In the genomic region with DNA sequence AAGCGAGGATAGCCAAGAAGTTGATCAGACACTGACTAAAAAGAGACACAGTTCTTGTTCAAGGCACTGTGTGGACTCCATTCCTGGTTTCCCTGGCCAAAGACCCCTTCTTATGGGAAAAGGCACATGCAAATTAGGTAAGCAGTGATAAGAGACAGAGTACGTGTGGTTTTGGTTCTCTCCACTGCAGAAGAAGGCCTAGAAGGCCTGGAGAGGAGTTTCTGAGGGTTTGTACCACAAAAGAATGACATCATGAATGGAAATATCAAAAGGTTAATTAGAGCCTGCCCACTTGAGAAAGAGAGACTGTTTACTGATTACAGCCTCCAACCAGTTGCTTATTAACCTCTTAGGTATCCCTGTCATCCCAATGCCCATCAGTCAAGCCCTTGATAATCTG, we compare ENCODE assay signal across 16 cellular contexts.
DNase-seq lines count a peak whose midpoint lies in the region; ATAC-seq, FAIRE-seq and TF ChIP-seq lines count a peak whose summit lies in the region.
"Had no signal": no experiment of that assay in that cellular context is flagged by ENCODE, and none has a peak within 500 bp of the region (broad histone marks: within the 10 kb centered on the region; RNA-seq: fewer than 3 reads in every experiment).

No MANE protein-coding gene starts in this region.

- DNase-seq in GM18507 (ENCODE audit: extremely low spot score, insufficient read length, low read depth) (no peak), RKO (ENCODE audit: low spot score) (no peak), heart right ventricle (no peak), mammary epithelial cell (no peak)
- no peak for DNase-seq in activated naive CD4-positive, alpha-beta T cell treated with Interleukin-2 at 50 U/mL for 16 hours
- DNase-seq: activated CD4-positive, alpha-beta T cell treated with anti-CD3 and anti-CD28 coated beads, Interleukin-2, amount 50 U/mL, for 48 hours; C1 segment of cervical spinal cord; effector CD4-positive, alpha-beta T cell; lower lobe of right lung; NK-92 treated with Interleukin-12 subunit alpha and Interleukin-12 subunit beta, amount 100 ng/mL, for 24 hours; stimulated activated CD4-positive, alpha-beta T cell treated with anti-CD3 and anti-CD28 coated beads, Interleukin-2, amount 100 ng/mL, for 48 hours; SW 1271 had no signal

- CTCF ChIA-PET in mammary epithelial cell (lab: Charles Lee; ENCODE audit: low non-redundant PET): no interaction called here

- H3K27ac ChIP-seq in heart right ventricle: no peak overlapping the region
- H3K27ac ChIP-seq in mammary epithelial cell (ENCODE audit: insufficient read depth, low read depth, low read length): no peak overlapping the region
- H3K27ac ChIP-seq: lower lobe of right lung, parathyroid adenoma had no signal

- in situ Hi-C loops in mammary epithelial cell (cut with MboI; ENCODE audit: low sequenced_read_pairs in 2 of 2): no loop called here

- H3K4me2 ChIP-seq in mammary epithelial cell (ENCODE audit: insufficient read depth, low read depth, low read length): no peak overlapping the region

- peaks cover 0 to 1% (median 0%) of the 10 kb centered on the region in 11 donors for H3K9me3 ChIP-seq in heart right ventricle
- H3K9me3 ChIP-seq in mammary epithelial cell (replicated peaks; ENCODE audit: insufficient read depth, low read length): no peaks in the 10 kb centered on the region
- H3K9me3 ChIP-seq: lower lobe of right lung had no signal

- H2AFZ ChIP-seq in mammary epithelial cell (ENCODE audit: low read depth, low read length): no peak overlapping the region
- H2AFZ ChIP-seq: parathyroid adenoma had no signal

- no peak overlapping the region for H3K9ac ChIP-seq in mammary epithelial cell (ENCODE audit: insufficient read depth, low read length)
- H3K9ac ChIP-seq: parathyroid adenoma had no signal

- intact Hi-C loops in heart right ventricle (cut with DNase I): no loop called here
- intact Hi-C loops in mammary epithelial cell (cut with micrococcal nuclease): no loop called here

- H3K27me3 ChIP-seq in heart right ventricle (peaks cover 0 to 6% (median 0%) of the 10 kb centered on the region in 7 donors), mammary epithelial cell (ENCODE audit: insufficient read depth, low read length) (no peaks in the 10 kb centered on the region)

- no peak for TF ChIP-seq CTCF in heart right ventricle (IDR thresholded peaks at IDR 0.05)
- TF ChIP-seq CTCF in mammary epithelial cell (conservative IDR thresholded peaks at IDR 0.05 in 1 of 2, IDR thresholded peaks at IDR 0.05 in 1 of 2; ENCODE audit: extremely low read depth in 1 of 2, insufficient read depth in 1 of 2, low read depth in 1 of 2, low read length in 2 of 2): no peak

- H3K4me1 ChIP-seq in heart right ventricle (no peaks in the 10 kb centered on the region), mammary epithelial cell (ENCODE audit: insufficient read depth, low read length) (no peaks in the 10 kb centered on the region)
- H3K4me1 ChIP-seq: lower lobe of right lung, parathyroid adenoma had no signal

- WGBS in heart right ventricle, 2 donors: 63 to 65% methylated on average over 2 of the region's 2 CpGs
- 48% methylated on average over 2 of the region's 2 CpGs for WGBS in mammary epithelial cell (ENCODE audit: low coverage, missing lambda C conversion rate)

- dilution Hi-C loops in mammary epithelial cell (cut with HindIII; ENCODE audit: low sequenced_read_pairs): no loop called here

- BruUV-seq in mammary epithelial cell (replicated peaks; lab: Mats Ljungman, UMichigan): no TSS peak

- H4K20me1 ChIP-seq in mammary epithelial cell (ENCODE audit: insufficient read depth, low read length): no peaks in the 10 kb centered on the region

- peak; percentile 87 for FAIRE-seq in GM18507 (lab: Jason Lieb, UNC)

- H3K4me3 ChIP-seq in heart right ventricle (no peak overlapping the region), mammary epithelial cell (replicated peaks in 1 of 3; ENCODE audit: insufficient read depth in 1 of 3, low read depth in 2 of 3, low read length in 3 of 3) (no peak overlapping the region)
- H3K4me3 ChIP-seq: lower lobe of right lung had no signal

- H3K79me2 ChIP-seq in mammary epithelial cell (ENCODE audit: insufficient read depth, low read length): no peaks in the 10 kb centered on the region
- H3K79me2 ChIP-seq: parathyroid adenoma had no signal

- H3K36me3 ChIP-seq in heart right ventricle (no peaks in the 10 kb centered on the region), mammary epithelial cell (ENCODE audit: insufficient read depth, low read length) (no peaks in the 10 kb centered on the region)
- H3K36me3 ChIP-seq: lower lobe of right lung had no signal

- peak; percentile 61 for ATAC-seq in GM19467 (IDR thresholded peaks at IDR 0.05; ENCODE audit: unreplicated experiment)
- peak; percentile 97 for ATAC-seq in HG02885 (IDR thresholded peaks at IDR 0.05; ENCODE audit: poor library complexity, unreplicated experiment)
- ATAC-seq in HG03575 (IDR thresholded peaks at IDR 0.05; ENCODE audit: extremely low read depth, insufficient number of reproducible peaks, low FRiP score, unreplicated experiment): peak; percentile 74
- no peak for ATAC-seq in heart right ventricle
- ATAC-seq: lower lobe of right lung had no signal

Comparison
In these comparisons a context has a peak if more than half of its experiments do, and no peak if none do; other contexts are left out.
1. ATAC-seq: peak in GM19467 (single experiment), HG02885 (single experiment) and HG03575 (single experiment); none in heart right ventricle (0 of 8).